Comparison of ENCODE assay signal across 17 cellular contexts in the genomic region with DNA sequence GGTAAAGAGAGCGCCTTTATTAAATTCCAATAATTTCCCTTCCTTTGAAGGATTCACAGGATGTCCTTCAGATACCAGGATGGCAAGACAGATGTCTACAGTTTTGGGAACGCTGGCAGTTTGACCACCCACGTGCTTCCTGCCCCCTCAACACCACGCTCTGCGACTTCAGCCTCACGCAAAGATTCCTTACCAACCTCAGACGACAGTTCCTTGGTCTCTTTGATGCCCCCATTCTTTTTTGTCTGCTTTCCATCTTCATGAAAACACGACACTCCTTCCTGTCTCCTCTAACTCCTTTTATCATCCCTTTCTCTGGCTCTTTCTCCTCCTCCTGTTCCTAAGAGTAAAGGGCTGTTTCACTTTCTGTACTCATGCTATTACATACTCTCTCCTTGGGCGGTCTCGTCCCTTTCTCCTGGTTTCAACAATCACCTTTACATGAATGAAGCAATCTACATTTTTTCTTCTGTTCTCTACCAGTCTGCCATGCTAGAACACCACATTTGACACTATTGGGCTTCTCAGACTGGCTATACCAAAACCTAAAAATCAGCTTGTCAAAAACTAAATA.
DNase-seq lines count a peak whose midpoint lies in the region; ATAC-seq and TF ChIP-seq lines count a peak whose summit lies in the region.
"Had no signal": no experiment of that assay in that cellular context is flagged by ENCODE, and none has a peak within 500 bp of the region (broad histone marks: within the 10 kb centered on the region; RNA-seq: fewer than 3 reads in every experiment).

No MANE protein-coding gene starts in this region.

- H3K4me1 Mint-ChIP-seq in activated CD4-positive, alpha-beta T cell treated with anti-CD3 and anti-CD28 coated beads for 36 hours, result peaks cover 33% of the 10 kb centered on the region
- peaks cover 50% of the 10 kb centered on the region for H3K4me1 Mint-ChIP-seq in activated naive CD8-positive, alpha-beta T cell (ENCODE audit: low read depth)
- peaks cover 14% of the 10 kb centered on the region for H3K4me1 Mint-ChIP-seq in nephron progenitor cell

- POLR2A ChIA-PET in activated CD4-positive, alpha-beta T cell treated with anti-CD3 and anti-CD28 coated beads for 36 hours (lab: Charles Lee), result no interaction called here
- POLR2A ChIA-PET in HEK293 (lab: Yijun Ruan, JAX), result no interaction called here

- no peak for TF ChIP-seq CTCF in HEK293 (tag by site-specific recombination; IDR thresholded peaks at IDR 0.05)
- TF ChIP-seq CTCF in nephron progenitor cell (IDR thresholded peaks at IDR 0.05), result no peak

- CTCF ChIA-PET in activated CD4-positive, alpha-beta T cell treated with anti-CD3 and anti-CD28 coated beads for 36 hours (lab: Charles Lee), result interaction anchor here (0.9 to 2.4 kb wide), 6 partner anchors 11 to 197 kb away, joined by 3 to 8 read pairs (median 4); no protein-coding TSS in a partner anchor
- CTCF ChIA-PET in HEK293 (lab: Yijun Ruan, JAX), result interaction anchor here (0.5 to 9.8 kb wide), 3 partner anchors 52 to 261 kb away, joined by 3 to 115 read pairs (median 8); no protein-coding TSS in a partner anchor

- peak overlapping the region; percentile 73 for H3K27ac Mint-ChIP-seq in activated CD4-positive, alpha-beta T cell treated with anti-CD3 and anti-CD28 coated beads for 36 hours
- peak overlapping the region; percentile 96 for H3K27ac Mint-ChIP-seq in activated naive CD8-positive, alpha-beta T cell
- H3K27ac Mint-ChIP-seq in nephron progenitor cell, result peak overlapping the region; percentile 31

- ATAC-seq in activated CD4-positive, alpha-beta T cell treated with anti-CD3 and anti-CD28 coated beads for 36 hours, result peak; percentile 52
- no peak for ATAC-seq in HG03432 (IDR thresholded peaks at IDR 0.05; ENCODE audit: unreplicated experiment)
- ATAC-seq: sciatic nerve had no signal

- H3K9me3 ChIP-seq in HEK293 (ENCODE audit: control insufficient read depth, insufficient read depth, low read depth, low read length), result no peaks in the 10 kb centered on the region
- H3K9me3 ChIP-seq: BE2C, left ventricle myocardium inferior, ovary had no signal

- H3K36me3 ChIP-seq in HEK293 (ENCODE audit: control insufficient read depth in 2 of 2, insufficient read depth in 1 of 2, low read length in 2 of 2), result no peaks in the 10 kb centered on the region
- H3K36me3 ChIP-seq: BE2C, ovary had no signal

- no peaks in the 10 kb centered on the region for H3K4me1 ChIP-seq in HEK293 (ENCODE audit: control insufficient read depth, insufficient read depth, low read length)
- H3K4me1 ChIP-seq: BE2C, left ventricle myocardium inferior had no signal

- H3K36me3 Mint-ChIP-seq in activated CD4-positive, alpha-beta T cell treated with anti-CD3 and anti-CD28 coated beads for 36 hours (ENCODE audit: low read depth), result peaks cover 39% of the 10 kb centered on the region
- H3K36me3 Mint-ChIP-seq in activated naive CD8-positive, alpha-beta T cell, result peaks cover 17% of the 10 kb centered on the region
- no peaks in the 10 kb centered on the region for H3K36me3 Mint-ChIP-seq in nephron progenitor cell (ENCODE audit: low read depth)

- DNase-seq in activated CD4-positive, alpha-beta T cell treated with anti-CD3 and anti-CD28 coated beads for 36 hours, result no peak
- DNase-seq in activated CD4-positive, alpha-beta T cell treated with anti-CD3 and anti-CD28 coated beads for 1 hour, result no peak
- DNase-seq in nephron progenitor cell (no peak), NCI-H146 (lab: John Stamatoyannopoulos, UW) (no peak), retina (no peak)
- DNase-seq: activated gamma-delta T cell, BE2C, GM23248, left ventricle myocardium inferior, NCI-H1092 treated with DMSO at 0.1 percent for 48 hours, NCI-H2081 treated with DMSO at 0.1 percent for 48 hours, ovary, RPMI8226 had no signal

- no peak overlapping the region for H3K27ac ChIP-seq in HEK293 (ENCODE audit: extremely low read depth, low read depth, low read length)
- H3K27ac ChIP-seq: GM23248, left ventricle myocardium inferior, ovary had no signal

- H3K4me3 ChIP-seq in HEK293 (ENCODE audit: low read depth, low read length), result no peak overlapping the region
- H3K4me3 ChIP-seq: GM23248, left ventricle myocardium inferior, ovary had no signal

- H3K4me3 Mint-ChIP-seq in activated CD4-positive, alpha-beta T cell treated with anti-CD3 and anti-CD28 coated beads for 36 hours, result peak overlapping the region; percentile 34
- peak overlapping the region; percentile 61 for H3K4me3 Mint-ChIP-seq in activated naive CD8-positive, alpha-beta T cell
- no peak overlapping the region for H3K4me3 Mint-ChIP-seq in nephron progenitor cell

- intact Hi-C loops in activated CD4-positive, alpha-beta T cell treated with anti-CD3 and anti-CD28 coated beads for 36 hours (cut with DNase I, micrococcal nuclease), result no loop called here

- no peaks in the 10 kb centered on the region for H3K27me3 Mint-ChIP-seq in activated CD4-positive, alpha-beta T cell treated with anti-CD3 and anti-CD28 coated beads for 36 hours
- H3K27me3 Mint-ChIP-seq in activated naive CD8-positive, alpha-beta T cell, result no peaks in the 10 kb centered on the region
- H3K27me3 Mint-ChIP-seq in nephron progenitor cell (ENCODE audit: low read depth, poor library complexity), result peaks cover 10% of the 10 kb centered on the region

- no peaks in the 10 kb centered on the region for H3K9me3 Mint-ChIP-seq in activated CD4-positive, alpha-beta T cell treated with anti-CD3 and anti-CD28 coated beads for 36 hours (ENCODE audit: low read depth)
- no peaks in the 10 kb centered on the region for H3K9me3 Mint-ChIP-seq in activated naive CD8-positive, alpha-beta T cell (ENCODE audit: low read depth)
- H3K9me3 Mint-ChIP-seq in nephron progenitor cell, result peaks cover 4% of the 10 kb centered on the region

TF ChIP-seq in HEK293, 187 proteins besides CTCF, POLR2A, EP300 and RAD21:
- no peak for TF ChIP-seq ZNF366 (tag by site-specific recombination; conservative IDR thresholded peaks at IDR 0.05)
- TF ChIP-seq PRDM1 (tag by site-specific recombination; IDR thresholded peaks at IDR 0.05), result 0 out of 2 replicates have a peak, but pooled peaks have one; percentile 23

Comparison
In these comparisons a context has a peak if more than half of its experiments do, and no peak if none do; other contexts are left out.
1. H3K27ac Mint-ChIP-seq: peak in every context shown above with its lines; median percentile 96 in activated naive CD8-positive, alpha-beta T cell; 73 in activated CD4-positive, alpha-beta T cell treated with anti-CD3 and anti-CD28 coated beads for 36 hours; 31 in nephron progenitor cell.